ENCODE assay signal across 31 cellular contexts in the genomic region with DNA sequence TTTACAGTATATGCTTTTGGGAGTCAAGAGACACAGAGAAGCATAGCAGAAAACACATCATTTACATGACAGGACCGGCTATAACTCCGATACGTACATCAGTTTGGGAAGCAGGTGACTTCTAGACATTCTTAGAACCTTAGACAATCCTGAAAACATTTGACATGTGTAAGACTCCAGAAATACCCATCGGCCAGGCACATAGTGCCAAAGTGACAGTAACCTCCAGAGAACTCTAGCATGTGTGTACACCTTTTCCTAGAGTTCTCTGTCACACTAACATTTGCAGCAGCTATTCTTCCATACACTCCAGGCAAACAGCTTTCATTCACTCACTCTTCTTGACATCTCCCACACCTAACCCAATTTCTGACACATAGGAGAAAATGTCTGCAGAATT.
"Had no signal": no experiment of that assay in that cellular context is flagged by ENCODE, and none has a peak within 500 bp of the region (broad histone marks: within the 10 kb centered on the region; RNA-seq: fewer than 3 reads in every experiment).

No MANE protein-coding gene starts in this region.

- H3K27me3 ChIP-seq: brain microvascular endothelial cell, esophagus squamous epithelium had no signal

- DNase-seq: activated B cell treated with CpG ODN at 0.5 μM for 24 hours; activated CD4-positive, alpha-beta T cell treated with anti-CD3 and anti-CD28 coated beads for 48 hours; activated CD4-positive, alpha-beta T cell treated with anti-CD3 and anti-CD28 coated beads, Interleukin-2, amount 50 U/mL, for 1 hour; activated CD4-positive, alpha-beta T cell treated with anti-CD3 and anti-CD28 coated beads, Interleukin-2, amount 50 U/mL, for 48 hours; activated CD8-positive, alpha-beta memory T cell treated with anti-CD3 and anti-CD28 coated beads for 24 hours; activated CD8-positive, alpha-beta T cell treated with anti-CD3 and anti-CD28 coated beads for 36 hours; activated effector memory CD4-positive, alpha-beta T cell treated with Interleukin-2 at 50 U/mL for 16 hours; activated gamma-delta T cell treated with Interleukin-2 at 50 U/mL for 16 hours; activated naive CD4-positive, alpha-beta T cell treated with anti-CD3 and anti-CD28 coated beads, Interleukin-2, amount 50 U/mL, for 16 hours; activated naive CD4-positive, alpha-beta T cell treated with Interleukin-2 at 50 U/mL for 16 hours; activated T-cell treated with anti-CD3 and anti-CD28 coated beads, Interleukin-2, amount 50 U/mL, for 4 hours; amniotic stem cell; anterior cingulate cortex; brain microvascular endothelial cell; caudate nucleus; cortex of kidney; dermis blood vessel endothelial cell; effector CD4-positive, alpha-beta T cell; effector memory CD8-positive, alpha-beta T cell; esophagus squamous epithelium; foreskin melanocyte; head of caudate nucleus; T-helper 1 cell; T-helper 17 cell; T1000; WERI-Rb-1 had no signal

- H3K36me3 Mint-ChIP-seq: activated naive CD8-positive, alpha-beta T cell had no signal

- H3K27ac Mint-ChIP-seq: activated B cell treated with CpG ODN at 0.5 μM for 24 hours; activated CD8-positive, alpha-beta T cell treated with anti-CD3 and anti-CD28 coated beads for 36 hours; activated naive CD8-positive, alpha-beta T cell; activated T-helper 17 cell treated with anti-CD3 and anti-CD28 coated beads, Interleukin-2, amount 50 U/mL, for 72 hours; effector memory CD8-positive, alpha-beta T cell; T-helper 17 cell; T-helper 2 cell treated with Interferon-gamma antibody and Interleukin-4, amounts not matched to agents 5 μg/mL and 100 μg/mL, for 36 hours had no signal

- ATAC-seq: activated CD4-positive, CD25-positive, alpha-beta regulatory T cell treated with anti-CD3 and anti-CD28 coated beads, Interleukin-2, amount 50 U/mL, for 24 hours; activated CD8-positive, alpha-beta T cell treated with anti-CD3 and anti-CD28 coated beads for 36 hours; activated T-cell treated with anti-CD3 and anti-CD28 coated beads, Interleukin-2, amount 50 U/mL, for 4 hours; activated T-helper 17 cell treated with anti-CD3 and anti-CD28 coated beads, Interleukin-2, amount 50 U/mL, for 72 hours; effector memory CD8-positive, alpha-beta T cell; T-helper 17 cell had no signal

- H3K4me3 ChIP-seq: esophagus squamous epithelium had no signal

- H3K27me3 Mint-ChIP-seq: activated B cell treated with CpG ODN at 0.5 μM for 24 hours; activated CD8-positive, alpha-beta T cell treated with anti-CD3 and anti-CD28 coated beads for 36 hours; activated naive CD8-positive, alpha-beta T cell; activated T-helper 17 cell treated with anti-CD3 and anti-CD28 coated beads, Interleukin-2, amount 50 U/mL, for 72 hours; effector memory CD8-positive, alpha-beta T cell; T-helper 17 cell had no signal

- H3K36me3 ChIP-seq: brain microvascular endothelial cell, esophagus squamous epithelium had no signal

- H3K4me3 Mint-ChIP-seq: activated B cell treated with CpG ODN at 0.5 μM for 24 hours; activated CD8-positive, alpha-beta T cell treated with anti-CD3 and anti-CD28 coated beads for 36 hours; activated naive CD8-positive, alpha-beta T cell; activated T-cell treated with anti-CD3 and anti-CD28 coated beads, Interleukin-2, amount 50 U/mL, for 4 hours; activated T-helper 17 cell treated with anti-CD3 and anti-CD28 coated beads, Interleukin-2, amount 50 U/mL, for 72 hours; effector memory CD8-positive, alpha-beta T cell; T-helper 17 cell; T-helper 2 cell treated with Interferon-gamma antibody and Interleukin-4, amounts not matched to agents 5 μg/mL and 100 μg/mL, for 36 hours had no signal

- H3K9me3 ChIP-seq: esophagus squamous epithelium had no signal

- H3K27ac ChIP-seq: brain microvascular endothelial cell, epithelial cell of prostate, esophagus squamous epithelium, WERI-Rb-1 had no signal

- H3K9me3 Mint-ChIP-seq: activated B cell treated with CpG ODN at 0.5 μM for 24 hours; activated CD8-positive, alpha-beta T cell treated with anti-CD3 and anti-CD28 coated beads for 36 hours; activated T-cell treated with anti-CD3 and anti-CD28 coated beads, Interleukin-2, amount 50 U/mL, for 4 hours; activated T-helper 17 cell treated with anti-CD3 and anti-CD28 coated beads, Interleukin-2, amount 50 U/mL, for 72 hours; effector memory CD8-positive, alpha-beta T cell; T-helper 2 cell treated with Interferon-gamma antibody and Interleukin-4, amounts not matched to agents 5 μg/mL and 100 μg/mL, for 36 hours had no signal
